In genomic region chr2:62966995-62967394, GRCh38 we compare ENCODE assay signal across 16 cellular contexts.
A peak's percentile ranks its signal among the peaks of the same experiment; 100 is the strongest.
DNase-seq lines count a peak whose midpoint lies in the region; ATAC-seq and TF ChIP-seq lines count a peak whose summit lies in the region.
"Had no signal": no experiment of that assay in that cellular context is flagged by ENCODE, and none has a peak within 500 bp of the region (broad histone marks: within the 10 kb centered on the region; RNA-seq: fewer than 3 reads in every experiment).

No MANE protein-coding gene starts in this region.

- H3K9me2 ChIP-seq in SK-N-SH = no peaks in the 10 kb centered on the region

- TF ChIP-seq CTCF in SK-N-SH (IDR thresholded peaks at IDR 0.05) = no peak
- TF ChIP-seq CTCF in epithelial cell of esophagus (IDR thresholded peaks at IDR 0.05; ENCODE audit: insufficient read depth, low read depth, low read length, missing control alignments) = no peak
- no peak for TF ChIP-seq CTCF in heart left ventricle (IDR thresholded peaks at IDR 0.05)

- no peaks in the 10 kb centered on the region; a peak in 2 of 4 replicates for H3K4me1 ChIP-seq in SK-N-SH (ENCODE audit: control insufficient read depth in 1 of 2, insufficient read depth in 2 of 2, low read depth in 1 of 2, low read length in 1 of 2)
- no peaks in the 10 kb centered on the region for H3K4me1 ChIP-seq in heart left ventricle
- H3K4me1 ChIP-seq: HAP-1 had no signal

- intact Hi-C loops in heart left ventricle (cut with DNase I) = no loop called here

- H4K20me1 ChIP-seq in SK-N-SH (ENCODE audit: insufficient read depth) = no peaks in the 10 kb centered on the region

- TF ChIP-seq EP300 in SK-N-SH (IDR thresholded peaks at IDR 0.05; ENCODE audit: borderline replicate concordance in 1 of 2, low read depth in 1 of 2, low read length in 1 of 2) = no peak

- no peaks in the 10 kb centered on the region for H3K9me3 ChIP-seq in SK-N-SH
- H3K9me3 ChIP-seq in heart left ventricle = no peaks in the 10 kb centered on the region
- H3K9me3 ChIP-seq: HAP-1 had no signal

- H3K27ac ChIP-seq in SK-N-SH (ENCODE audit: low read depth in 2 of 2, low read length in 1 of 2) (no peak overlapping the region), heart left ventricle (no peak overlapping the region)
- H3K27ac ChIP-seq: 22Rv1 had no signal

- in situ Hi-C loops in KBM-7 (cut with MboI; ENCODE audit: low pct_unique_long_range_greater_than_20kb, low sequenced_read_pairs) = no loop called here

- H3F3A ChIP-seq in SK-N-SH (replicated peaks; ENCODE audit: insufficient read depth) = no peaks in the 10 kb centered on the region

- H3K79me2 ChIP-seq in SK-N-SH (ENCODE audit: insufficient read depth) = no peaks in the 10 kb centered on the region

- H3K27me3 ChIP-seq in SK-N-SH (ENCODE audit: insufficient read depth) (no peaks in the 10 kb centered on the region), heart left ventricle (no peaks in the 10 kb centered on the region)

- 91% methylated on average over 6 of the region's 6 CpGs for WGBS in SK-N-SH (ENCODE audit: low lambda C conversion rate)
- 93 to 98% (median 96%) methylated on average over 6 of the region's 6 CpGs for WGBS in heart left ventricle, 4 donors

- no peak overlapping the region for H2AFZ ChIP-seq in SK-N-SH (ENCODE audit: low read depth)

- ATAC-seq in SK-N-SH treated with all-trans-retinoic acid at 6 μM for 48 hours (no peak), heart left ventricle (no peak)

- POLR2A ChIA-PET in SK-N-SH (lab: Yijun Ruan, JAX) = no interaction called here

- H3K4me3 ChIP-seq in SK-N-SH (ENCODE audit: low read depth in 2 of 2, low read length in 1 of 2) (no peak overlapping the region), epithelial cell of esophagus (ENCODE audit: low read length) (no peak overlapping the region), heart left ventricle (no peak overlapping the region)
- H3K4me3 ChIP-seq: HAP-1 had no signal

- CTCF ChIA-PET in SK-N-SH (lab: Yijun Ruan, JAX) = no interaction called here

- TF ChIP-seq RAD21 in SK-N-SH (IDR thresholded peaks at IDR 0.05; ENCODE audit: low read length) = no peak

- no peak overlapping the region for H3K4me2 ChIP-seq in SK-N-SH

- no peak for TF ChIP-seq POLR2A in heart left ventricle (IDR thresholded peaks at IDR 0.05)

- DNase-seq in SK-N-SH (peak; percentile 11), NCI-H82 treated with DMSO at 0.1 percent for 48 hours (lab: John Stamatoyannopoulos, UW; ENCODE audit: unreplicated experiment) (peak; percentile 95), epithelial cell of esophagus (ENCODE audit: low read depth) (peak; percentile 9), retina (peak; percentile 39), KBM-7 (no peak), heart left ventricle (no peak), T1000 (lab: John Stamatoyannopoulos, UW) (no peak)
- DNase-seq: AML-193, GDM1, NCI-H1105, NCI-H1694, NCI-H2081 treated with DMSO at 0.1 percent for 48 hours, NCI-H510A had no signal

- no peak overlapping the region for H3K9ac ChIP-seq in SK-N-SH

- H3K36me3 ChIP-seq in SK-N-SH (replicated peaks in 1 of 2; ENCODE audit: control insufficient read depth in 1 of 2, insufficient read depth in 2 of 2, low read length in 1 of 2) = peaks cover 23 to 48% of the 10 kb centered on the region in 2 experiments
- H3K36me3 ChIP-seq in heart left ventricle = peaks cover 0 to 32% (median 0%) of the 10 kb centered on the region in 9 donors
- H3K36me3 ChIP-seq: HAP-1 had no signal

TF ChIP-seq in SK-N-SH, 30 proteins besides CTCF, POLR2A, EP300 and RAD21:
- no peak for TF ChIP-seq EZH2phosphoT487 (IDR thresholded peaks at IDR 0.05; ENCODE audit: borderline replicate concordance, low read depth)
- TF ChIP-seq ELF1 (IDR thresholded peaks at IDR 0.05) = no peak
- no peak for TF ChIP-seq TCF12 (IDR thresholded peaks at IDR 0.05)
- TF ChIP-seq RCOR1 (IDR thresholded peaks at IDR 0.05; ENCODE audit: low read length) = no peak
- peak; percentile 56 for TF ChIP-seq GATA2 (CRISPR knock-in tag; IDR thresholded peaks at IDR 0.05)
- no peak for TF ChIP-seq PBX3 (IDR thresholded peaks at IDR 0.05)
- TF ChIP-seq TEAD4 (IDR thresholded peaks at IDR 0.05; ENCODE audit: borderline replicate concordance, insufficient read depth) = no peak

TF ChIP-seq in SK-N-SH treated with all-trans-retinoic acid at 6 μM for 48 hours, 23 proteins besides CTCF, POLR2A, EP300 and RAD21:
- TF ChIP-seq GLIS3 (CRISPR knock-in tag; IDR thresholded peaks at IDR 0.05) (no peak), ZFP30 (CRISPR knock-in tag; IDR thresholded peaks at IDR 0.05) (no peak), OSR1 (CRISPR knock-in tag; IDR thresholded peaks at IDR 0.05) (no peak), ZNF565 (CRISPR knock-in tag; conservative IDR thresholded peaks at IDR 0.05; ENCODE audit: low read depth) (no peak), ZNF70 (CRISPR knock-in tag; IDR thresholded peaks at IDR 0.05) (no peak), PATZ1 (CRISPR knock-in tag; IDR thresholded peaks at IDR 0.05; ENCODE audit: borderline replicate concordance) (no peak), ARNTL (CRISPR knock-in tag; IDR thresholded peaks at IDR 0.05; ENCODE audit: borderline replicate concordance, low read depth) (no peak), ZC3H10 (CRISPR knock-in tag; IDR thresholded peaks at IDR 0.05) (no peak), TSHZ2 (CRISPR knock-in tag; IDR thresholded peaks at IDR 0.05) (no peak), BACH2 (CRISPR knock-in tag; IDR thresholded peaks at IDR 0.05; ENCODE audit: borderline replicate concordance) (no peak), ESRRG (CRISPR knock-in tag; IDR thresholded peaks at IDR 0.05) (no peak), CREB5 (CRISPR knock-in tag; IDR thresholded peaks at IDR 0.05; ENCODE audit: low read depth) (no peak), POU6F1 (CRISPR knock-in tag; IDR thresholded peaks at IDR 0.05; ENCODE audit: borderline replicate concordance, low read depth) (no peak)

Comparison
In these comparisons a context has a peak if more than half of its experiments do, and no peak if none do; other contexts are left out.
1. DNase-seq: peak in SK-N-SH (single experiment), NCI-H82 treated with DMSO at 0.1 percent for 48 hours (single experiment), epithelial cell of esophagus (single experiment) and retina (single experiment); none in KBM-7 (single experiment), heart left ventricle (0 of 5) and T1000 (single experiment).